Comparison of ENCODE assay signal across 14 cellular contexts in genomic region chr1:193083365-193084088, GRCh38. TPM values are rescaled to one million over a fixed set of nuclear protein-coding genes. Genes with fewer than 3 reads are reported as not detected.
DNase-seq lines count a peak whose midpoint lies in the region; ATAC-seq and TF ChIP-seq lines count a peak whose summit lies in the region.
"Had no signal": no experiment of that assay in that cellular context is flagged by ENCODE, and none has a peak within 500 bp of the region (broad histone marks: within the 10 kb centered on the region; RNA-seq: fewer than 3 reads in every experiment).

No MANE protein-coding gene starts in this region.

- no peak for TF ChIP-seq CTCF in osteoblast (IDR thresholded peaks at IDR 0.05; ENCODE audit: extremely low read depth, low read depth, low read length)
- no peak for TF ChIP-seq CTCF in Calu3 (IDR thresholded peaks at IDR 0.05; ENCODE audit: unreplicated experiment)
- no peak for TF ChIP-seq CTCF in WERI-Rb-1 (IDR thresholded peaks at IDR 0.05; ENCODE audit: low read depth, low read length)

- no peaks in the 10 kb centered on the region for H3K27me3 Mint-ChIP-seq in activated T-cell treated with anti-CD3 and anti-CD28 coated beads, Interleukin-2, amount 50 U/mL, for 24 hours
- H3K27me3 Mint-ChIP-seq in Calu3 (ENCODE audit: unreplicated experiment), result no peaks in the 10 kb centered on the region

- H3K4me1 ChIP-seq in osteoblast (ENCODE audit: insufficient read depth, low read length), result no peaks in the 10 kb centered on the region
- H3K4me1 ChIP-seq: adrenal gland, right lobe of liver had no signal

- ATAC-seq in HG02588 (IDR thresholded peaks at IDR 0.05; ENCODE audit: unreplicated experiment) (peak; percentile 92), HG03342 (IDR thresholded peaks at IDR 0.05; ENCODE audit: unreplicated experiment) (peak; percentile 93)
- ATAC-seq: right lobe of liver had no signal

- no peak overlapping the region for H3K27ac ChIP-seq in osteoblast (ENCODE audit: low read depth, low read length)
- no peak overlapping the region for H3K27ac ChIP-seq in WERI-Rb-1
- H3K27ac ChIP-seq: 22Rv1, adrenal gland, GM23248, right lobe of liver had no signal

- H3K36me3 ChIP-seq in osteoblast (ENCODE audit: insufficient read depth, low read length) (peaks cover 63% of the 10 kb centered on the region), WERI-Rb-1 (peaks cover 54% of the 10 kb centered on the region)

- no TSS peak for BruUV-seq in Calu3 (replicated peaks; lab: Mats Ljungman, UMichigan)

- H3K4me3 Mint-ChIP-seq in activated T-cell treated with anti-CD3 and anti-CD28 coated beads, Interleukin-2, amount 50 U/mL, for 24 hours, result no peak overlapping the region
- H3K4me3 Mint-ChIP-seq in Calu3 (ENCODE audit: low read depth, unreplicated experiment), result no peak overlapping the region

- H3K9me3 ChIP-seq in osteoblast (ENCODE audit: low read depth, low read length), result no peaks in the 10 kb centered on the region
- no peaks in the 10 kb centered on the region for H3K9me3 ChIP-seq in WERI-Rb-1 (ENCODE audit: severe bottlenecking)
- H3K9me3 ChIP-seq: adrenal gland, right lobe of liver had no signal

- no peak overlapping the region for H3K4me3 ChIP-seq in osteoblast (ENCODE audit: insufficient read depth, low read length)
- no peak overlapping the region for H3K4me3 ChIP-seq in WERI-Rb-1 (ENCODE audit: low read depth, low read length)
- H3K4me3 ChIP-seq: adrenal gland, GM23248, right lobe of liver had no signal

- intact Hi-C loops in Calu3 (cut with micrococcal nuclease; ENCODE audit: unreplicated experiment), result no loop called here

- no peaks in the 10 kb centered on the region for H3K79me2 ChIP-seq in osteoblast (ENCODE audit: insufficient read depth, low read length)

- no peaks in the 10 kb centered on the region for H3K27me3 ChIP-seq in osteoblast (ENCODE audit: insufficient read depth, low read length)
- no peaks in the 10 kb centered on the region for H3K27me3 ChIP-seq in WERI-Rb-1 (ENCODE audit: insufficient read depth, low read depth, severe bottlenecking)
- H3K27me3 ChIP-seq: adrenal gland, right lobe of liver had no signal

- H3K9me3 Mint-ChIP-seq in activated T-cell treated with anti-CD3 and anti-CD28 coated beads, Interleukin-2, amount 50 U/mL, for 24 hours, result no peaks in the 10 kb centered on the region
- H3K9me3 Mint-ChIP-seq in Calu3 (ENCODE audit: low read depth, unreplicated experiment), result peaks cover 2% of the 10 kb centered on the region

- no peak for DNase-seq in activated T-cell treated with anti-CD3 and anti-CD28 coated beads, Interleukin-2, amount 50 U/mL, for 24 hours
- DNase-seq in activated T-cell treated with anti-CD3 and anti-CD28 coated beads for 4 hours, result no peak
- no peak for DNase-seq in osteoblast (ENCODE audit: insufficient read length, low spot score, missing footprints)
- no peak for DNase-seq in Calu3
- DNase-seq in WERI-Rb-1, result no peak
- DNase-seq in GF-D8 (lab: John Stamatoyannopoulos, UW), result no peak
- DNase-seq: adrenal gland; effector CD8-positive, alpha-beta T cell; GM23248; NCI-H524 treated with DMSO at 0.1 percent for 48 hours; right lobe of liver had no signal

- no peaks in the 10 kb centered on the region for H4K20me1 ChIP-seq in osteoblast (ENCODE audit: insufficient read depth, low read length)

- CTCF ChIA-PET in Calu3 (lab: Charles Lee), result interaction anchor here (1.4 kb wide), 1 partner anchor 9 kb away, joined by 3 read pairs; no protein-coding TSS in a partner anchor

- peaks cover 77% of the 10 kb centered on the region for H3K36me3 Mint-ChIP-seq in activated T-cell treated with anti-CD3 and anti-CD28 coated beads, Interleukin-2, amount 50 U/mL, for 24 hours (ENCODE audit: low read depth)
- peaks cover 49% of the 10 kb centered on the region for H3K36me3 Mint-ChIP-seq in Calu3 (ENCODE audit: insufficient read depth, unreplicated experiment)

- H3K4me2 ChIP-seq in osteoblast (ENCODE audit: insufficient read depth, low read length), result no peak overlapping the region

- H3K4me1 Mint-ChIP-seq in activated T-cell treated with anti-CD3 and anti-CD28 coated beads, Interleukin-2, amount 50 U/mL, for 24 hours (ENCODE audit: low read depth), result no peaks in the 10 kb centered on the region
- no peaks in the 10 kb centered on the region for H3K4me1 Mint-ChIP-seq in Calu3 (ENCODE audit: low read depth, unreplicated experiment)

- H3K27ac Mint-ChIP-seq in activated T-cell treated with anti-CD3 and anti-CD28 coated beads, Interleukin-2, amount 50 U/mL, for 24 hours, result peak overlapping the region; percentile 31
- no peak overlapping the region for H3K27ac Mint-ChIP-seq in Calu3 (ENCODE audit: unreplicated experiment)

- no peak overlapping the region for H2AFZ ChIP-seq in osteoblast (ENCODE audit: low read length)
- H2AFZ ChIP-seq: GM23248 had no signal

RNA-seq across cellular contexts. Expression of gene GLRX2, which starts 21.7 kb away (rescaled TPM):
- 9.4 and 10.9 TPM in 2 replicates for total RNA-seq in osteoblast
- total RNA-seq in Calu3 (2022), result 25.7 and 27.4 TPM in 2 replicates

RNA-seq across cellular contexts. Expression of gene RO60, which starts 24.1 kb away (rescaled TPM):
- total RNA-seq in osteoblast, result 132 and 138 TPM in 2 replicates
- total RNA-seq in Calu3 (2022), result 63.6 and 65.1 TPM in 2 replicates

RNA-seq across cellular contexts. Expression of gene UCHL5, which starts 24.4 kb away (rescaled TPM):
- total RNA-seq in osteoblast (28.0 and 34.4 TPM in 2 replicates), Calu3 (2022) (69.9 and 73.7 TPM in 2 replicates)

RNA-seq across cellular contexts. Expression of gene CDC73, which starts 38.3 kb away (rescaled TPM):
- total RNA-seq in osteoblast (23.0 and 29.7 TPM in 2 replicates), Calu3 (2022) (70.7 and 75.2 TPM in 2 replicates)
